Comparison of ENCODE assay signal across 8 cellular contexts in genomic region chr4:182917182-182918043, GRCh38. TPM values are rescaled to one million over a fixed set of nuclear protein-coding genes. Genes with fewer than 3 reads are reported as not detected.
DNase-seq lines count a peak whose midpoint lies in the region; ATAC-seq, FAIRE-seq and TF ChIP-seq lines count a peak whose summit lies in the region.

Gene DCTD (minus strand): TSS chr4:182917386. CDS start chr4:182915568, 1,818 bp downstream.

- BruUV-seq in Caco-2 (replicated peaks; lab: Mats Ljungman, UMichigan) = TSS peak; percentile 76

- peaks cover 19% of the 10 kb centered on the region for H3K4me1 ChIP-seq in Caco-2
- peaks cover 24% of the 10 kb centered on the region for H3K4me1 ChIP-seq in SJSA1 (replicated peaks)
- H3K4me1 ChIP-seq in suprapubic skin = peaks cover 16% of the 10 kb centered on the region

- peak in 1 of 2 experiments; percentile 64 for TF ChIP-seq CTCF in Caco-2 (IDR thresholded peaks at IDR 0.05; ENCODE audit: insufficient read depth in 1 of 2, low read depth in 1 of 2, low read length in 1 of 2, severe bottlenecking in 1 of 2, unreplicated experiment in 1 of 2)
- TF ChIP-seq CTCF in suprapubic skin (IDR thresholded peaks at IDR 0.05) = no peak

- H3K36me3 ChIP-seq in Caco-2 (ENCODE audit: control insufficient read depth, insufficient read depth, low read length) (no peaks in the 10 kb centered on the region), SJSA1 (peaks cover 35% of the 10 kb centered on the region), suprapubic skin (peaks cover 29% of the 10 kb centered on the region)

- peak within 1 kb of the TSS; percentile 79 for H3K27ac Mint-ChIP-seq in Caco-2 (ENCODE audit: unreplicated experiment)

- H3K36me3 Mint-ChIP-seq in Caco-2 (ENCODE audit: insufficient read depth, unreplicated experiment) = peaks cover 19% of the 10 kb centered on the region

- H3K27me3 ChIP-seq in Caco-2 (replicated peaks; ENCODE audit: control insufficient read depth, insufficient read depth, low read length) (no peaks in the 10 kb centered on the region), SJSA1 (replicated peaks) (no peaks in the 10 kb centered on the region), suprapubic skin (no peaks in the 10 kb centered on the region)

- H3K4me3 Mint-ChIP-seq in Caco-2 (ENCODE audit: unreplicated experiment) = peak within 1 kb of the TSS; percentile 67

- TF ChIP-seq EP300 in suprapubic skin (IDR thresholded peaks at IDR 0.05) = no peak

- H3K4me1 Mint-ChIP-seq in Caco-2 (ENCODE audit: low read depth, unreplicated experiment) = peaks cover 32% of the 10 kb centered on the region

- FAIRE-seq in frontal cortex (lab: Jason Lieb, UNC) = no peak

- WGBS in suprapubic skin = 0% methylated on average over 4 of the region's 106 CpGs

- intact Hi-C loops in Caco-2 (cut with micrococcal nuclease; ENCODE audit: unreplicated experiment) = no loop called here

- POLR2A ChIA-PET in Caco-2 (lab: Charles Lee) = no interaction called here

- H3K9me3 Mint-ChIP-seq in Caco-2 (ENCODE audit: unreplicated experiment) = no peaks in the 10 kb centered on the region

- DNase-seq in Caco-2 = peak; percentile 76 to 81
- DNase-seq in SJSA1 (ENCODE audit: low read depth in 1 of 2, low spot score in 2 of 2) = peak; percentile 76 to 81
- peak; percentile 70 for DNase-seq in activated gamma-delta T cell treated with anti-CD3 and anti-CD28 coated beads, Interleukin-2, amount 50 U/mL, for 16 hours (ENCODE audit: low read depth)
- peak; percentile 70 to 72 for DNase-seq in frontal cortex (ENCODE audit: low spot score in 2 of 2)
- DNase-seq in nucleus accumbens (lab: John Stamatoyannopoulos, UW) = peak in 52 of 56 donors; percentile 11 to 79 (median 54)
- peak in 1 of 2 donors; percentile 82 for DNase-seq in suprapubic skin (ENCODE audit: low spot score in 2 of 2)

- no peaks in the 10 kb centered on the region for H3K27me3 Mint-ChIP-seq in Caco-2 (ENCODE audit: insufficient read depth, unreplicated experiment)

- no peaks in the 10 kb centered on the region for H3K9me3 ChIP-seq in Caco-2
- H3K9me3 ChIP-seq in SJSA1 (replicated peaks) = no peaks in the 10 kb centered on the region
- no peaks in the 10 kb centered on the region for H3K9me3 ChIP-seq in suprapubic skin

- peak within 1 kb of the TSS; percentile 97 for H3K27ac ChIP-seq in SJSA1
- H3K27ac ChIP-seq in suprapubic skin = peak within 1 kb of the TSS; percentile 87

- peak in 1 of 2 donors; percentile 61 for TF ChIP-seq POLR2A in suprapubic skin (IDR thresholded peaks at IDR 0.05)

- peak within 1 kb of the TSS; percentile 84 for H3K4me3 ChIP-seq in Caco-2 (ENCODE audit: low read depth, low read length)
- H3K4me3 ChIP-seq in SJSA1 = peak within 1 kb of the TSS; percentile 76
- H3K4me3 ChIP-seq in suprapubic skin = peak within 1 kb of the TSS; percentile 70

- peak; percentile 86 for ATAC-seq in GM19395 (IDR thresholded peaks at IDR 0.05; ENCODE audit: unreplicated experiment)
- ATAC-seq in HG03558 (IDR thresholded peaks at IDR 0.05; ENCODE audit: extremely low read depth, unreplicated experiment) = peak; percentile 62

- CTCF ChIA-PET in Caco-2 (lab: Charles Lee) = interaction anchor here (0.6 to 1.2 kb wide), 4 partner anchors 8 to 154 kb away, joined by 3 to 4 read pairs (median 3); no protein-coding TSS in a partner anchor

RNA-seq across cellular contexts. Expression of gene DCTD, which starts in this region (rescaled TPM):
- total RNA-seq in Caco-2 (2022) (70.9 and 79.0 TPM in 2 replicates), frontal cortex (24.9 TPM), suprapubic skin (10 to 100 TPM; 32.7 to 40.7 (median 38.9) TPM)
- 99.4 and 99.7 TPM in 2 replicates for total RNA-seq in SJSA1 (2014; rRNA removed; shearing (Covaris generic))
